In genomic region chr3:194268659-194269487, GRCh38 we compare ENCODE assay signal across 16 cellular contexts.
DNase-seq lines count a peak whose midpoint lies in the region; ATAC-seq and TF ChIP-seq lines count a peak whose summit lies in the region.
"Had no signal": no experiment of that assay in that cellular context is flagged by ENCODE, and none has a peak within 500 bp of the region (broad histone marks: within the 10 kb centered on the region; RNA-seq: fewer than 3 reads in every experiment).

No MANE protein-coding gene starts in this region.

- H3K4me2 ChIP-seq in H9 (ENCODE audit: insufficient read depth, insufficient read length, low read length), result no peak overlapping the region

- no peaks in the 10 kb centered on the region; a peak in 1 of 7 replicates for H3K36me3 Mint-ChIP-seq in H9 (ENCODE audit: insufficient read depth in 1 of 3, low read depth in 3 of 3)
- H3K36me3 Mint-ChIP-seq: activated naive CD8-positive, alpha-beta T cell had no signal

- H3K4me1 Mint-ChIP-seq in H9, result peaks cover 21 to 43% of the 10 kb centered on the region in 2 experiments

- H3K9me3 Mint-ChIP-seq in H9, result no peaks in the 10 kb centered on the region; a peak in 1 of 5 replicates
- H3K9me3 Mint-ChIP-seq: stimulated activated naive CD8-positive, alpha-beta T cell treated with anti-CD3 and anti-CD28 coated beads, Interleukin-15, amount 100 ng/mL, for 72 hours had no signal

- H4K8ac ChIP-seq in H9 (replicated peaks; ENCODE audit: insufficient read length, low read depth, low read length), result no peak overlapping the region

- no peak overlapping the region for H2BK12ac ChIP-seq in H9 (ENCODE audit: insufficient read length, low read depth, low read length)

- no peak overlapping the region for H4K91ac ChIP-seq in H9 (ENCODE audit: insufficient read length, low read depth, low read length)

- no peak overlapping the region for H3K4me3 Mint-ChIP-seq in H9
- H3K4me3 Mint-ChIP-seq: activated naive CD8-positive, alpha-beta T cell; stimulated activated naive CD8-positive, alpha-beta T cell treated with anti-CD3 and anti-CD28 coated beads, Interleukin-15, amount 100 ng/mL, for 72 hours had no signal

- TF ChIP-seq CTCF in H9 (conservative IDR thresholded peaks at IDR 0.05) (no peak), adrenal gland (IDR thresholded peaks at IDR 0.05) (no peak), lower lobe of right lung (IDR thresholded peaks at IDR 0.05) (no peak), gastrocnemius medialis (IDR thresholded peaks at IDR 0.05 in 4 of 5, conservative IDR thresholded peaks at IDR 0.05 in 1 of 5) (no peak)

- no peak overlapping the region for H3K56ac ChIP-seq in H9 (ENCODE audit: insufficient read length, low read depth, low read length)

- H3K14ac ChIP-seq in H9 (ENCODE audit: insufficient read depth, low read length), result no peak overlapping the region

- no peak overlapping the region for H2AK5ac ChIP-seq in H9 (ENCODE audit: insufficient read length, low read length)

- WGBS in H9 (ENCODE audit: extremely low coverage, insufficient read length, low lambda C conversion rate), result no CpG with 5 or more reads among the region's 12 CpGs
- 73 to 90% (median 80%) methylated on average over 7 to 12 of the region's 12 CpGs for WGBS in adrenal gland, 4 donors

- no peak overlapping the region for H3T11ph ChIP-seq in H9 (ENCODE audit: low read length)

- DNase-seq in H9 (peak; percentile 14), adrenal gland (peak in 4 of 7 donors; percentile 27 to 51 (median 40)), lower lobe of right lung (peak; percentile 22), gastrocnemius medialis (no peak), iPS-NIHi7 (ENCODE audit: extremely low spot score) (no peak)
- DNase-seq: BE2C; DMS153; KBM-7; kidney glomerular epithelial cell; NCI-H1105; NCI-H446 treated with DMSO at 0.1 percent for 48 hours; stimulated activated naive CD8-positive, alpha-beta T cell treated with anti-CD3 and anti-CD28 coated beads, Interleukin-15, amount 100 ng/mL, for 72 hours; WERI-Rb-1 had no signal

- no peaks in the 10 kb centered on the region for H3K79me2 ChIP-seq in H9 (ENCODE audit: insufficient read depth, low read length)

- no peak overlapping the region for H3K9ac ChIP-seq in H9 (ENCODE audit: extremely low read depth, insufficient read length, low read length)

- no peak overlapping the region for H3K4ac ChIP-seq in H9 (ENCODE audit: low read depth, low read length)

- H3K27me3 Mint-ChIP-seq in H9 (ENCODE audit: low read depth), result peaks cover 22% of the 10 kb centered on the region
- H3K27me3 Mint-ChIP-seq: activated naive CD8-positive, alpha-beta T cell had no signal

- H2BK5ac ChIP-seq in H9 (ENCODE audit: insufficient read length, low read length), result no peak overlapping the region

- H4K5ac ChIP-seq in H9 (ENCODE audit: insufficient read length, low read depth, low read length), result no peak overlapping the region

- H2AFZ ChIP-seq in H9 (ENCODE audit: low read length), result no peak overlapping the region

- no peak overlapping the region for H2BK20ac ChIP-seq in H9 (ENCODE audit: low read depth, low read length, poor library complexity, severe bottlenecking)

- in situ Hi-C loops in gastrocnemius medialis (cut with MboI; ENCODE audit: low sequenced_read_pairs in 4 of 4), result loop anchor here in 1 of 4 donors (10.0 kb wide), 1 partner anchor 124 kb away; no protein-coding TSS in a partner anchor

- no peak overlapping the region for H2BK15ac ChIP-seq in H9 (ENCODE audit: low read depth, low read length)

- H3K18ac ChIP-seq in H9 (ENCODE audit: insufficient read length, low read depth, low read length), result no peak overlapping the region

- intact Hi-C loops in adrenal gland (cut with DNase I) (loop anchor here in 1 of 2 donors (5.0 kb wide), 1 partner anchor 127 kb away; no protein-coding TSS in a partner anchor), lower lobe of right lung (cut with DNase I) (no loop called here), gastrocnemius medialis (cut with DNase I; ENCODE audit: low total_unique reads) (no loop called here)

- H3K23me2 ChIP-seq in H9 (ENCODE audit: insufficient read length, low read depth, low read length, poor library complexity, severe bottlenecking), result no peaks in the 10 kb centered on the region

- H3K27ac Mint-ChIP-seq in H9, result peak overlapping the region in 1 of 3 experiments; percentile 18; a peak in 1 of 7 replicates
- H3K27ac Mint-ChIP-seq: activated naive CD8-positive, alpha-beta T cell; stimulated activated naive CD8-positive, alpha-beta T cell treated with anti-CD3 and anti-CD28 coated beads, Interleukin-15, amount 100 ng/mL, for 72 hours had no signal

- no peaks in the 10 kb centered on the region for H3K27me3 ChIP-seq in H9 (ENCODE audit: insufficient read depth, low read length)
- H3K27me3 ChIP-seq in adrenal gland, result no peaks in the 10 kb centered on the region
- H3K27me3 ChIP-seq in lower lobe of right lung (ENCODE audit: low read depth), result no peaks in the 10 kb centered on the region
- no peaks in the 10 kb centered on the region for H3K27me3 ChIP-seq in gastrocnemius medialis
- H3K27me3 ChIP-seq: BE2C had no signal

- ATAC-seq in lower lobe of right lung (no peak), gastrocnemius medialis (no peak), HG02759 (IDR thresholded peaks at IDR 0.05; ENCODE audit: unreplicated experiment) (no peak), GM21576 (IDR thresholded peaks at IDR 0.05; ENCODE audit: unreplicated experiment) (no peak)
- ATAC-seq: stimulated activated naive CD8-positive, alpha-beta T cell treated with anti-CD3 and anti-CD28 coated beads, Interleukin-15, amount 100 ng/mL, for 72 hours had no signal

- H3K79me1 ChIP-seq in H9 (ENCODE audit: insufficient read depth, low read depth, low read length, poor library complexity, severe bottlenecking), result no peaks in the 10 kb centered on the region

- H3K4me3 ChIP-seq in adrenal gland, result peak overlapping the region in 1 of 4 donors; percentile 10
- peak overlapping the region; percentile 4 for H3K4me3 ChIP-seq in lower lobe of right lung
- H3K4me3 ChIP-seq in gastrocnemius medialis, result no peak overlapping the region

- H3K27ac ChIP-seq in H9 (ENCODE audit: insufficient read length, low read depth, low read length) (no peak overlapping the region), adrenal gland (peak overlapping the region; percentile 61 to 100 (median 94)), lower lobe of right lung (peak overlapping the region; percentile 75), gastrocnemius medialis (peak overlapping the region in 3 of 4 donors; percentile 84 to 94 (median 89))
- H3K27ac ChIP-seq: WERI-Rb-1 had no signal

- H4K20me1 ChIP-seq in H9 (ENCODE audit: control insufficient read depth, insufficient read depth, insufficient read length), result no peaks in the 10 kb centered on the region

- TF ChIP-seq POLR2A in adrenal gland (IDR thresholded peaks at IDR 0.05) (no peak), gastrocnemius medialis (IDR thresholded peaks at IDR 0.05) (no peak)

- H3K36me3 ChIP-seq in adrenal gland (replicated peaks in 1 of 2), result no peaks in the 10 kb centered on the region
- no peaks in the 10 kb centered on the region for H3K36me3 ChIP-seq in lower lobe of right lung
- no peaks in the 10 kb centered on the region for H3K36me3 ChIP-seq in gastrocnemius medialis
- H3K36me3 ChIP-seq: BE2C, WERI-Rb-1 had no signal

- H3K9me3 ChIP-seq in H9 (ENCODE audit: control insufficient read depth, low read depth, low read length) (no peaks in the 10 kb centered on the region), adrenal gland (replicated peaks in 1 of 3) (no peaks in the 10 kb centered on the region), lower lobe of right lung (no peaks in the 10 kb centered on the region), gastrocnemius medialis (no peaks in the 10 kb centered on the region)
- H3K9me3 ChIP-seq: BE2C had no signal

- H2BK120ac ChIP-seq in H9 (ENCODE audit: low read depth, low read length, poor library complexity, severe bottlenecking), result no peak overlapping the region

- H3K23ac ChIP-seq in H9 (ENCODE audit: insufficient read length, low read depth, low read length), result no peak overlapping the region

- H3K4me1 ChIP-seq in H9 (ENCODE audit: insufficient read depth, low read length) (no peaks in the 10 kb centered on the region), adrenal gland (replicated peaks in 1 of 2) (peaks cover 40 to 73% of the 10 kb centered on the region in 2 donors), lower lobe of right lung (peaks cover 64% of the 10 kb centered on the region), gastrocnemius medialis (peaks cover 39 to 56% of the 10 kb centered on the region in 2 donors)

Comparison
In these comparisons a context has a peak if more than half of its experiments do, and no peak if none do; other contexts are left out.
1. DNase-seq: peak in H9 (single experiment), adrenal gland (4 of 7) and lower lobe of right lung (single experiment); none in gastrocnemius medialis (0 of 2) and iPS-NIHi7 (single experiment).